Comparison of ENCODE assay signal across 8 cellular contexts in genomic region chr1:20640183-20640597, GRCh38. TPM values are rescaled to one million over a fixed set of nuclear protein-coding genes. Genes with fewer than 3 reads are reported as not detected.
DNase-seq lines count a peak whose midpoint lies in the region; ATAC-seq, FAIRE-seq and TF ChIP-seq lines count a peak whose summit lies in the region.

No MANE protein-coding gene starts in this region.

- H3K9me3 ChIP-seq in MG63 (no peaks in the 10 kb centered on the region), K562 (replicated peaks; ENCODE audit: control insufficient read depth, insufficient read depth, low read depth, low read length) (no peaks in the 10 kb centered on the region)

- no peak for TF ChIP-seq POLR2A in K562 (conservative IDR thresholded peaks at IDR 0.05)

- TF ChIP-seq RAD21 in K562 (CRISPR knock-in tag; conservative IDR thresholded peaks at IDR 0.05 in 1 of 2, IDR thresholded peaks at IDR 0.05 in 1 of 2), result peak; percentile 79 to 86

- peak; percentile 87 for FAIRE-seq in K562 (lab: Jason Lieb, UNC)

- H3K9ac ChIP-seq in K562 (ENCODE audit: insufficient read depth in 1 of 2, low read depth in 2 of 2, low read length in 2 of 2), result no peak overlapping the region

- peaks cover 0 to 8% of the 10 kb centered on the region in 2 experiments; a peak in 2 of 5 replicates for H3K4me1 ChIP-seq in K562 (replicated peaks in 1 of 2; ENCODE audit: control insufficient read depth in 2 of 2, insufficient read depth in 2 of 2, low read length in 2 of 2)

- ATAC-seq in K562, result peak; percentile 90
- ATAC-seq in GM21717 (IDR thresholded peaks at IDR 0.05; ENCODE audit: unreplicated experiment), result no peak
- no peak for ATAC-seq in HG03354 (IDR thresholded peaks at IDR 0.05; ENCODE audit: poor library complexity, severe bottlenecking, unreplicated experiment)

- in situ Hi-C loops in K562 (cut with MboI), result no loop called here

- no peak overlapping the region for H3K4me3 Mint-ChIP-seq in T-helper 2 cell treated with Interferon-gamma antibody and Interleukin-4, amounts not matched to agents 5 μg/mL and 100 μg/mL, for 36 hours
- no peak overlapping the region for H3K4me3 Mint-ChIP-seq in immature natural killer cell

- no peaks in the 10 kb centered on the region for H3K27me3 Mint-ChIP-seq in T-helper 2 cell treated with Interferon-gamma antibody and Interleukin-4, amounts not matched to agents 5 μg/mL and 100 μg/mL, for 36 hours (ENCODE audit: low read depth)
- peaks cover 2 to 8% (median 3%) of the 10 kb centered on the region in 3 donors for H3K27me3 Mint-ChIP-seq in immature natural killer cell (ENCODE audit: low read depth in 3 of 3)

- CTCF ChIA-PET in K562 (lab: Yijun Ruan, JAX; ENCODE audit: low intra/inter-chr PET ratio), result interaction anchor here (0.6 to 3.4 kb wide), 4 partner anchors 19 to 119 kb away, joined by 3 to 35 read pairs (median 10); no protein-coding TSS in a partner anchor

- no peak for TF ChIP-seq EP300 in K562 (IDR thresholded peaks at IDR 0.05; ENCODE audit: low read length)

- H3K27me3 ChIP-seq in MG63, result no peaks in the 10 kb centered on the region
- H3K27me3 ChIP-seq in K562 (ENCODE audit: control insufficient read depth in 2 of 2, insufficient read depth in 2 of 2, low read length in 2 of 2), result peaks cover 2 to 10% of the 10 kb centered on the region in 2 experiments; a peak in 3 of 5 replicates

- H3K4me3 ChIP-seq in GM12865 (ENCODE audit: low read depth, low read length) (no peak overlapping the region), MG63 (no peak overlapping the region), K562 (no peak overlapping the region)

- no peaks in the 10 kb centered on the region for H3K79me2 ChIP-seq in K562 (ENCODE audit: control insufficient read depth, insufficient read depth, low read length)

- H2AFZ ChIP-seq in K562 (ENCODE audit: low read depth, low read length), result no peak overlapping the region

- H3K9me3 Mint-ChIP-seq in T-helper 2 cell treated with Interferon-gamma antibody and Interleukin-4, amounts not matched to agents 5 μg/mL and 100 μg/mL, for 36 hours, result no peaks in the 10 kb centered on the region
- no peaks in the 10 kb centered on the region for H3K9me3 Mint-ChIP-seq in immature natural killer cell

- DNase-seq in GM12865 (ENCODE audit: low read depth) (peak; percentile 75), MG63 (peak; percentile 22), K562 (ENCODE audit: extremely low read depth in 1 of 4, low spot score in 3 of 4) (peak; percentile 70 to 78 (median 74)), immature natural killer cell (peak; percentile 34 to 57 (median 52))
- DNase-seq in T-helper 2 cell treated with Interferon-gamma antibody and Interleukin-4, amounts not matched to agents 5 μg/mL and 100 μg/mL, for 36 hours (ENCODE audit: low spot score), result peak; percentile 50
- DNase-seq in stimulated activated CD4-positive, alpha-beta T cell treated with anti-CD3 and anti-CD28 coated beads, Interleukin-1b, Interleukin-23, amount 100 ng/mL, for 48 hours, result peak; percentile 57

- H3K36me3 Mint-ChIP-seq in T-helper 2 cell treated with Interferon-gamma antibody and Interleukin-4, amounts not matched to agents 5 μg/mL and 100 μg/mL, for 36 hours (ENCODE audit: low read depth), result no peaks in the 10 kb centered on the region
- peaks cover 0 to 16% (median 11%) of the 10 kb centered on the region in 3 donors for H3K36me3 Mint-ChIP-seq in immature natural killer cell

- peak; percentile 69 for TF ChIP-seq CTCF in GM12865 (IDR thresholded peaks at IDR 0.05; ENCODE audit: insufficient read depth, low read depth, low read length, missing control alignments)
- peak; percentile 89 to 97 (median 92) for TF ChIP-seq CTCF in K562 (IDR thresholded peaks at IDR 0.05 in 2 of 3, conservative IDR thresholded peaks at IDR 0.05 in 1 of 3; ENCODE audit: insufficient read depth in 2 of 3, low read depth in 1 of 3, low read length in 3 of 3)

- H3K27ac Mint-ChIP-seq in T-helper 2 cell treated with Interferon-gamma antibody and Interleukin-4, amounts not matched to agents 5 μg/mL and 100 μg/mL, for 36 hours, result no peak overlapping the region
- H3K27ac Mint-ChIP-seq in immature natural killer cell, result peak overlapping the region in 2 of 6 donors; percentile 7 to 21

- no peaks in the 10 kb centered on the region for H3K4me1 Mint-ChIP-seq in T-helper 2 cell treated with Interferon-gamma antibody and Interleukin-4, amounts not matched to agents 5 μg/mL and 100 μg/mL, for 36 hours (ENCODE audit: low read depth)
- peaks cover 6% of the 10 kb centered on the region in 2 donors for H3K4me1 Mint-ChIP-seq in immature natural killer cell

- POLR2A ChIA-PET in K562 (lab: Yijun Ruan, JAX), result interaction anchor here (0.7 kb wide), 1 partner anchor 946 kb away, joined by 3 read pairs; no protein-coding TSS in a partner anchor

- no TSS peak for BruUV-seq in K562 (replicated peaks; lab: Mats Ljungman, UMichigan)

- intact Hi-C loops in K562 (cut with micrococcal nuclease), result loop anchor here (1.0 kb wide), 2 partner anchors 65 to 118 kb away; no protein-coding TSS in a partner anchor

- peaks cover 16% of the 10 kb centered on the region for H4K20me1 ChIP-seq in K562 (replicated peaks; ENCODE audit: control insufficient read depth, insufficient read depth, low read length)

- no peaks in the 10 kb centered on the region for H3K9me1 ChIP-seq in K562 (ENCODE audit: control insufficient read depth, insufficient read depth, low read length)

- H3K36me3 ChIP-seq in MG63, result peaks cover 25% of the 10 kb centered on the region
- H3K36me3 ChIP-seq in K562 (ENCODE audit: control insufficient read depth, insufficient read depth, low read length), result no peaks in the 10 kb centered on the region

- H3K4me2 ChIP-seq in K562 (ENCODE audit: insufficient read depth, low read length), result no peak overlapping the region

- whole genome bisulfite sequencing in K562 (ENCODE audit: insufficient coverage, low coverage, missing lambda C conversion rate), result 14% methylated on average over 6 of the region's 6 CpGs

- no peak overlapping the region for H3K27ac ChIP-seq in K562 (ENCODE audit: extremely low read depth, low read depth, low read length)

RNA-seq across cellular contexts. Expression of gene PINK1, which starts 6.9 kb away (rescaled TPM):
- 73.3 and 84.0 TPM in 2 replicates for total RNA-seq in MG63 (2014; rRNA removed; shearing (Covaris generic); ENCODE audit: low replicate concordance)
- 7.4 and 10.6 TPM in 2 replicates for total RNA-seq in K562 (2011; cell fraction: chromatin; rRNA removed; ENCODE audit: low replicate concordance)
- total RNA-seq in K562 (2011; cell fraction: nucleolus; rRNA removed), result 5.8 and 8.2 TPM in 2 replicates
- 7.4 and 8.1 TPM in 2 replicates for total RNA-seq in K562 (2011; cell fraction: nucleoplasm; rRNA removed)
- 11.3 and 12.9 TPM in 2 replicates for total RNA-seq in K562 (2014; rRNA removed)
- total RNA-seq in K562 (2014; rRNA removed; fragmentation: Illumina TruSeq; extraction: Trizol), result 5.7 and 6.2 TPM in 2 replicates
- total RNA-seq in K562 (2015; rRNA removed; fragmentation: Illumina TruSeq; extraction: Trizol), result 5.9 and 6.5 TPM in 2 replicates
- total RNA-seq in K562 (2021), result 9.3 and 9.5 TPM in 2 replicates
- 6.8 and 9.3 TPM in 2 replicates for polyA plus RNA-seq in K562 (2011; rRNA removed)
- 8.0 and 11.3 TPM in 2 replicates for polyA plus RNA-seq in K562 (2011; cell fraction: cytosol; rRNA removed)
- polyA plus RNA-seq in K562 (2011; cell fraction: nucleus; rRNA removed), result 5.3 and 5.6 TPM in 2 replicates
- polyA plus RNA-seq in K562 (2012), result 9.1 and 27.2 TPM in 2 replicates
- 7.6 and 9.9 TPM in 2 replicates for polyA plus RNA-seq in K562 (2014; fragmentation: Illumina TruSeq; extraction: Trizol)
- 1 to 10 TPM; 1.5 to 2.2 TPM for polyA plus RNA-seq in K562 (2014; fragmentation: Nextera tagmentation; extraction: Ambion mirVana)
- polyA plus RNA-seq in K562 (2014; rRNA removed), result 10.2 and 10.5 TPM in 2 replicates
- 4.9 TPM in 2 replicates for polyA minus RNA-seq in K562 (2011; rRNA and poly(A)+ RNA removed)
- 3.1 and 4.2 TPM in 2 replicates for polyA minus RNA-seq in K562 (2011; cell fraction: cytosol; rRNA and poly(A)+ RNA removed)
- 1.5 and 2.2 TPM in 2 replicates for polyA minus RNA-seq in K562 (2011; cell fraction: nucleus; rRNA and poly(A)+ RNA removed)
- 10 to 100 TPM; 25.5 to 40.5 (median 34.4) TPM for polyA plus RNA-seq in immature natural killer cell

RNA-seq across cellular contexts. Expression of gene DDOST, which starts 21.0 kb away (rescaled TPM):
- 307 and 434 TPM in 2 replicates for total RNA-seq in MG63 (2014; rRNA removed; shearing (Covaris generic); ENCODE audit: low replicate concordance)
- 175 and 296 TPM in 2 replicates for total RNA-seq in K562 (2011; cell fraction: chromatin; rRNA removed; ENCODE audit: low replicate concordance)
- total RNA-seq in K562 (2011; cell fraction: nucleolus; rRNA removed), result 446 and 467 TPM in 2 replicates
- total RNA-seq in K562 (2011; cell fraction: nucleoplasm; rRNA removed), result 312 and 382 TPM in 2 replicates
- total RNA-seq in K562 (2014; rRNA removed), result 209 and 254 TPM in 2 replicates
- 148 and 173 TPM in 2 replicates for total RNA-seq in K562 (2014; rRNA removed; fragmentation: Illumina TruSeq; extraction: Trizol)
- 240 and 241 TPM in 2 replicates for total RNA-seq in K562 (2015; rRNA removed; fragmentation: Illumina TruSeq; extraction: Trizol)
- 204 and 214 TPM in 2 replicates for total RNA-seq in K562 (2021)
- polyA plus RNA-seq in K562 (2011; rRNA removed), result 260 and 287 TPM in 2 replicates
- 342 and 406 TPM in 2 replicates for polyA plus RNA-seq in K562 (2011; cell fraction: cytosol; rRNA removed)
- 69.7 and 99.0 TPM in 2 replicates for polyA plus RNA-seq in K562 (2011; cell fraction: nucleus; rRNA removed)
- polyA plus RNA-seq in K562 (2012), result 227 and 356 TPM in 2 replicates
- polyA plus RNA-seq in K562 (2014; fragmentation: Illumina TruSeq; extraction: Trizol), result 255 and 267 TPM in 2 replicates
- 100 to 1,000 TPM; 185 to 306 TPM for polyA plus RNA-seq in K562 (2014; fragmentation: Nextera tagmentation; extraction: Ambion mirVana)
- polyA plus RNA-seq in K562 (2014; rRNA removed), result 222 and 268 TPM in 2 replicates
- 217 and 219 TPM in 2 replicates for polyA minus RNA-seq in K562 (2011; rRNA and poly(A)+ RNA removed)
- polyA minus RNA-seq in K562 (2011; cell fraction: cytosol; rRNA and poly(A)+ RNA removed), result 93.0 and 124 TPM in 2 replicates
- 35.7 and 64.2 TPM in 2 replicates for polyA minus RNA-seq in K562 (2011; cell fraction: nucleus; rRNA and poly(A)+ RNA removed)
- 100 to 1,000 TPM; 365 to 518 (median 376) TPM for polyA plus RNA-seq in immature natural killer cell

RNA-seq across cellular contexts. Expression of gene CDA, which starts 51.3 kb away (rescaled TPM):
- total RNA-seq in MG63 (2014; rRNA removed; shearing (Covaris generic); ENCODE audit: low replicate concordance), result not detected in 2 replicates
- not detected in 2 replicates for total RNA-seq in K562 (2011; cell fraction: chromatin; rRNA removed; ENCODE audit: low replicate concordance)
- total RNA-seq in K562 (2011; cell fraction: nucleolus; rRNA removed), result not detected in 2 replicates
- not detected in 2 replicates for total RNA-seq in K562 (2011; cell fraction: nucleoplasm; rRNA removed)
- not detected in 2 replicates for total RNA-seq in K562 (2014; rRNA removed)
- total RNA-seq in K562 (2014; rRNA removed; fragmentation: Illumina TruSeq; extraction: Trizol), result not detected in 2 replicates
- not detected in 2 replicates for total RNA-seq in K562 (2015; rRNA removed; fragmentation: Illumina TruSeq; extraction: Trizol)
- not detected in 2 replicates for total RNA-seq in K562 (2021)
- not detected in 2 replicates for polyA plus RNA-seq in K562 (2011; rRNA removed)
- polyA plus RNA-seq in K562 (2011; cell fraction: cytosol; rRNA removed), result not detected in 2 replicates
- not detected in 2 replicates for polyA plus RNA-seq in K562 (2011; cell fraction: nucleus; rRNA removed)
- 0.10 TPM in 1 of 2 replicates, not detected in the other for polyA plus RNA-seq in K562 (2012)
- polyA plus RNA-seq in K562 (2014; fragmentation: Illumina TruSeq; extraction: Trizol), result not detected in 2 replicates
- polyA plus RNA-seq in K562 (2014; fragmentation: Nextera tagmentation; extraction: Ambion mirVana), result not detected
- polyA plus RNA-seq in K562 (2014; rRNA removed), result 0.12 TPM in 1 of 2 replicates, not detected in the other
- polyA minus RNA-seq in K562 (2011; rRNA and poly(A)+ RNA removed), result not detected in 2 replicates
- polyA minus RNA-seq in K562 (2011; cell fraction: cytosol; rRNA and poly(A)+ RNA removed), result 1.9 TPM in 1 of 2 replicates, not detected in the other
- not detected in 2 replicates for polyA minus RNA-seq in K562 (2011; cell fraction: nucleus; rRNA and poly(A)+ RNA removed)
- under 1 TPM in 1 of 3 donors, not detected in 2; 0.30 TPM for polyA plus RNA-seq in immature natural killer cell

Comparison
In these comparisons a context has a peak if more than half of its experiments do, and no peak if none do; other contexts are left out.
1. DNase-seq: peak in every context shown above with its lines; median percentile 75 in GM12865; 74 in K562; 57 in stimulated activated CD4-positive, alpha-beta T cell treated with anti-CD3 and anti-CD28 coated beads, Interleukin-1b, Interleukin-23, amount 100 ng/mL, for 48 hours; 52 in immature natural killer cell; 50 in T-helper 2 cell treated with Interferon-gamma antibody and Interleukin-4, amounts not matched to agents 5 μg/mL and 100 μg/mL, for 36 hours; 22 in MG63.